Comparison of ENCODE assay signal across 1 cellular context in genomic region chr17:66300956-66301355, GRCh38.
TF ChIP-seq lines count a peak whose summit lies in the region.

No MANE protein-coding gene starts in this region.

TF ChIP-seq in WTC11, 78 proteins besides CTCF, POLR2A, EP300 and RAD21 (continued from another document):
- TF ChIP-seq AFF4 (CRISPR knock-in tag; IDR thresholded peaks at IDR 0.05; ENCODE audit: borderline replicate concordance) (no peak), CREB1 (CRISPR knock-in tag; IDR thresholded peaks at IDR 0.05) (no peak), SMAD4 (CRISPR knock-in tag; IDR thresholded peaks at IDR 0.05) (no peak)
